ENCODE assay signal across 28 cellular contexts in genomic region chr1:172971241-172971640, GRCh38.
DNase-seq lines count a peak whose midpoint lies in the region; FAIRE-seq and TF ChIP-seq lines count a peak whose summit lies in the region.
"Had no signal": no experiment of that assay in that cellular context is flagged by ENCODE, and none has a peak within 500 bp of the region (broad histone marks: within the 10 kb centered on the region; RNA-seq: fewer than 3 reads in every experiment).

No MANE protein-coding gene starts in this region.

- intact Hi-C loops in mammary epithelial cell (cut with micrococcal nuclease) = loop anchor here (5.0 to 10.0 kb wide), 4 partner anchors 54 to 231 kb away; no protein-coding TSS in a partner anchor

- H3K9me3 ChIP-seq in mammary epithelial cell (replicated peaks; ENCODE audit: insufficient read depth, low read length) (no peaks in the 10 kb centered on the region), keratinocyte (ENCODE audit: control insufficient read depth, low read depth, low read length) (no peaks in the 10 kb centered on the region), smooth muscle cell (replicated peaks; ENCODE audit: low read depth) (no peaks in the 10 kb centered on the region)
- H3K9me3 ChIP-seq: HAP-1, left lung, mucosa of descending colon, ovary, transverse colon had no signal

- H4K20me1 ChIP-seq in mammary epithelial cell (ENCODE audit: insufficient read depth, low read length) (no peaks in the 10 kb centered on the region), keratinocyte (ENCODE audit: control insufficient read depth, extremely low read depth, insufficient read depth, low read length) (no peaks in the 10 kb centered on the region), smooth muscle cell (ENCODE audit: low read depth) (no peaks in the 10 kb centered on the region)
- H4K20me1 ChIP-seq: BLaER1 treated with 17β-estradiol and CSF1 and Interleukin-3, amounts not matched to agents 10 nM and 100 nM had no signal

- H3K27ac ChIP-seq in mammary epithelial cell (ENCODE audit: insufficient read depth, low read depth, low read length) = peak overlapping the region; percentile 90
- peak overlapping the region; percentile 82 for H3K27ac ChIP-seq in keratinocyte (ENCODE audit: control insufficient read depth, insufficient read depth, low read length)
- no peak overlapping the region for H3K27ac ChIP-seq in smooth muscle cell (ENCODE audit: low read depth)
- H3K27ac ChIP-seq: BLaER1 treated with 17β-estradiol and CSF1 and Interleukin-3, amounts not matched to agents 10 nM and 100 nM; left lung; ovary; transverse colon had no signal

- H3K79me2 ChIP-seq in mammary epithelial cell (ENCODE audit: insufficient read depth, low read length) (no peaks in the 10 kb centered on the region), keratinocyte (ENCODE audit: control insufficient read depth, insufficient read depth, low read length) (no peaks in the 10 kb centered on the region), smooth muscle cell (ENCODE audit: low read depth) (no peaks in the 10 kb centered on the region)

- H3K27me3 ChIP-seq in mammary epithelial cell (ENCODE audit: insufficient read depth, low read length) (no peaks in the 10 kb centered on the region), keratinocyte (ENCODE audit: control insufficient read depth, extremely low read depth, insufficient read depth, low read length) (no peaks in the 10 kb centered on the region), smooth muscle cell (ENCODE audit: low read depth) (no peaks in the 10 kb centered on the region)
- H3K27me3 ChIP-seq: BLaER1 treated with 17β-estradiol and CSF1 and Interleukin-3, amounts not matched to agents 10 nM and 100 nM; left lung; ovary; transverse colon had no signal

- H3K9me1 ChIP-seq in keratinocyte (ENCODE audit: control insufficient read depth, extremely low read depth, insufficient read depth, low read length) = no peaks in the 10 kb centered on the region

- FAIRE-seq in keratinocyte (lab: Jason Lieb, UNC) = peak; percentile 100
- FAIRE-seq: small intestine had no signal

- peaks cover 60% of the 10 kb centered on the region for H3K4me1 ChIP-seq in mammary epithelial cell (ENCODE audit: insufficient read depth, low read length)
- peaks cover 63% of the 10 kb centered on the region for H3K4me1 ChIP-seq in keratinocyte (ENCODE audit: control insufficient read depth, extremely low read depth, insufficient read depth, low read length)
- peaks cover 10% of the 10 kb centered on the region for H3K4me1 ChIP-seq in smooth muscle cell (ENCODE audit: low read depth)
- H3K4me1 ChIP-seq: BLaER1 treated with 17β-estradiol and CSF1 and Interleukin-3, amounts not matched to agents 10 nM and 100 nM; HAP-1; left lung had no signal

- no TSS peak for BruUV-seq in mammary epithelial cell (replicated peaks; lab: Mats Ljungman, UMichigan)

- 12% methylated on average over 4 of the region's 4 CpGs for WGBS in mammary epithelial cell (ENCODE audit: low coverage, missing lambda C conversion rate)
- 57% methylated on average over 4 of the region's 4 CpGs for WGBS in smooth muscle cell (ENCODE audit: low lambda C conversion rate)

- H3K36me3 ChIP-seq in mammary epithelial cell (ENCODE audit: insufficient read depth, low read length) = no peaks in the 10 kb centered on the region
- H3K36me3 ChIP-seq in keratinocyte (ENCODE audit: control insufficient read depth in 2 of 2, extremely low read depth in 1 of 2, insufficient read depth in 2 of 2, low read length in 2 of 2) = no peaks in the 10 kb centered on the region
- H3K36me3 ChIP-seq in smooth muscle cell (ENCODE audit: low read depth) = no peaks in the 10 kb centered on the region
- H3K36me3 ChIP-seq: BLaER1 treated with 17β-estradiol and CSF1 and Interleukin-3, amounts not matched to agents 10 nM and 100 nM; HAP-1; left lung; ovary; transverse colon had no signal

- in situ Hi-C loops in mammary epithelial cell (cut with MboI; ENCODE audit: low sequenced_read_pairs in 2 of 2) = no loop called here

- H3K4me2 ChIP-seq in mammary epithelial cell (ENCODE audit: insufficient read depth, low read depth, low read length) (peak overlapping the region; percentile 55), keratinocyte (ENCODE audit: control insufficient read depth, extremely low read depth, insufficient read depth, low read depth, low read length) (peak overlapping the region; percentile 71), smooth muscle cell (peak overlapping the region; percentile 19)
- H3K4me2 ChIP-seq: BLaER1 treated with 17β-estradiol and CSF1 and Interleukin-3, amounts not matched to agents 10 nM and 100 nM had no signal

- CTCF ChIA-PET in mammary epithelial cell (lab: Charles Lee; ENCODE audit: low non-redundant PET) = no interaction called here

- peak overlapping the region; percentile 8 for H2AFZ ChIP-seq in mammary epithelial cell (ENCODE audit: low read depth, low read length)
- H2AFZ ChIP-seq in keratinocyte (ENCODE audit: control insufficient read depth, low read length) = no peak overlapping the region
- peak overlapping the region; percentile 14 for H2AFZ ChIP-seq in smooth muscle cell (ENCODE audit: low read depth)

- H3K4me3 ChIP-seq in mammary epithelial cell (replicated peaks in 1 of 3; ENCODE audit: insufficient read depth in 1 of 3, low read depth in 2 of 3, low read length in 3 of 3) (no peak overlapping the region), keratinocyte (ENCODE audit: control insufficient read depth in 2 of 3, extremely low read depth in 1 of 3, insufficient read depth in 2 of 3, low read depth in 1 of 3, low read length in 3 of 3) (peak overlapping the region in 2 of 3 experiments; percentile 4 to 31), smooth muscle cell (no peak overlapping the region)
- H3K4me3 ChIP-seq: BLaER1 treated with 17β-estradiol and CSF1 and Interleukin-3, amounts not matched to agents 10 nM and 100 nM; HAP-1; left lung; mucosa of descending colon; ovary; transverse colon had no signal

- H3K9ac ChIP-seq in mammary epithelial cell (ENCODE audit: insufficient read depth, low read length) (peak overlapping the region; percentile 24), keratinocyte (ENCODE audit: control insufficient read depth, extremely low read depth, insufficient read depth, low read length) (peak overlapping the region; percentile 68), smooth muscle cell (ENCODE audit: low read depth) (no peak overlapping the region)
- H3K9ac ChIP-seq: BLaER1 treated with 17β-estradiol and CSF1 and Interleukin-3, amounts not matched to agents 10 nM and 100 nM had no signal

- peaks cover 7% of the 10 kb centered on the region for H3F3A ChIP-seq in smooth muscle cell (ENCODE audit: low read depth)

- TF ChIP-seq CTCF in mammary epithelial cell (conservative IDR thresholded peaks at IDR 0.05 in 1 of 2, IDR thresholded peaks at IDR 0.05 in 1 of 2; ENCODE audit: extremely low read depth in 1 of 2, insufficient read depth in 1 of 2, low read depth in 1 of 2, low read length in 2 of 2) (no peak), keratinocyte (optimal IDR thresholded peaks at IDR 0.05 in 1 of 3, IDR thresholded peaks at IDR 0.05 in 1 of 3, conservative IDR thresholded peaks at IDR 0.05 in 1 of 3; ENCODE audit: extremely low read depth in 1 of 3, insufficient read depth in 2 of 3, low read length in 3 of 3) (no peak), smooth muscle cell (IDR thresholded peaks at IDR 0.05; ENCODE audit: borderline replicate concordance, insufficient read depth, poor library complexity, severe bottlenecking) (no peak)

- DNase-seq in HPDE6-E6E7 (ENCODE audit: extremely low spot score) (peak; percentile 54), mammary epithelial cell (peak; percentile 96), keratinocyte (ENCODE audit: low read depth, low spot score) (peak; percentile 91), smooth muscle cell (lab: John Stamatoyannopoulos, UW; ENCODE audit: unreplicated experiment) (no peak), mesenteric fat pad (ENCODE audit: low spot score) (no peak), T-helper 1 cell (no peak), amygdala (lab: John Stamatoyannopoulos, UW) (no peak)
- DNase-seq: activated CD4-positive, alpha-beta T cell treated with anti-CD3 and anti-CD28 coated beads for 48 hours; activated naive CD4-positive, alpha-beta T cell; activated T-cell treated with anti-CD3 and anti-CD28 coated beads, Interleukin-2, amount 50 U/mL, for 4 hours; COR-L47; DMS79 treated with DMSO at 0.1 percent for 48 hours; effector CD4-positive, alpha-beta T cell; erythroblast; foreskin melanocyte; Karpas-422; left lung; mucosa of descending colon; MV-4-11; NCI-H1436 treated with DMSO at 0.1 percent for 48 hours; NCI-H774; ovary; small intestine; stimulated activated CD4-positive, alpha-beta T cell treated with anti-CD3 and anti-CD28 coated beads, Interleukin-1b, Interleukin-23, amount 100 ng/mL, for 48 hours; stimulated activated CD8-positive, alpha-beta memory T cell treated with anti-CD3 and anti-CD28 coated beads, Interleukin-4, amount 100 ng/mL, for 48 hours; transverse colon had no signal

- dilution Hi-C loops in mammary epithelial cell (cut with HindIII; ENCODE audit: low sequenced_read_pairs) (no loop called here), keratinocyte (cut with MboI; ENCODE audit: extremely low pct_ligation_motif_present, low sequenced_read_pairs) (no loop called here)

Comparison
In these comparisons a context has a peak if more than half of its experiments do, and no peak if none do; other contexts are left out.
1. DNase-seq: peak in HPDE6-E6E7 (single experiment), mammary epithelial cell (single experiment) and keratinocyte (single experiment); none in smooth muscle cell (single experiment), mesenteric fat pad (single experiment), T-helper 1 cell (0 of 5) and amygdala (0 of 56).
2. H3K4me2 ChIP-seq: peak in every context shown above with its lines; median percentile 71 in keratinocyte; 55 in mammary epithelial cell; 19 in smooth muscle cell.
3. H3K4me3 ChIP-seq: peak in keratinocyte (2 of 3); none in mammary epithelial cell (0 of 3) and smooth muscle cell (single experiment).